ENCODE assay signal across 8 cellular contexts in genomic region chr2:70087703-70088507, GRCh38. TPM values are rescaled to one million over a fixed set of nuclear protein-coding genes. Genes with fewer than 3 reads are reported as not detected.
DNase-seq lines count a peak whose midpoint lies in the region; ATAC-seq, FAIRE-seq and TF ChIP-seq lines count a peak whose summit lies in the region.

No MANE protein-coding gene starts in this region.

- H3K27ac ChIP-seq in KOPT-K1 (ENCODE audit: low read depth, low read length, poor library complexity, severe bottlenecking) = peak overlapping the region; percentile 100
- peak overlapping the region; percentile 96 for H3K27ac ChIP-seq in H1 (ENCODE audit: low read depth, low read length)
- H3K27ac ChIP-seq in mesodermal cell (ENCODE audit: low read depth, low read length, severe bottlenecking) = peak overlapping the region; percentile 100

- H3K79me2 ChIP-seq in H1 (ENCODE audit: control insufficient read depth in 1 of 2, insufficient read depth in 2 of 2, low read length in 2 of 2) = peaks cover 7 to 32% of the 10 kb centered on the region in 2 experiments

- H3K18ac ChIP-seq in H1 (ENCODE audit: extremely low read depth, low read length) = peak overlapping the region; percentile 97

- no peak overlapping the region for H2BK120ac ChIP-seq in H1 (replicated peaks; ENCODE audit: low read depth, low read length)

- H3K9me3 ChIP-seq in KOPT-K1 (ENCODE audit: insufficient read depth, low read length, poor library complexity, severe bottlenecking) (no peaks in the 10 kb centered on the region), H1 (ENCODE audit: insufficient read depth in 2 of 2, low read depth in 1 of 2, low read length in 1 of 2) (no peaks in the 10 kb centered on the region), mesodermal cell (ENCODE audit: control insufficient read depth, low read length) (no peaks in the 10 kb centered on the region)

- TF ChIP-seq POLR2A in H1 (IDR thresholded peaks at IDR 0.05; ENCODE audit: control extremely low read depth in 1 of 2, low read depth in 2 of 2, low read length in 2 of 2) = peak; percentile 25 to 92

- peak overlapping the region; percentile 89 for H2BK12ac ChIP-seq in H1 (ENCODE audit: low read depth, low read length)

- H3K4me1 ChIP-seq in H1 (replicated peaks in 1 of 4; ENCODE audit: control insufficient read depth in 3 of 4, insufficient read depth in 4 of 4, low read length in 3 of 4) (peaks cover 6 to 18% (median 15%) of the 10 kb centered on the region in 4 experiments; a peak in 5 of 7 replicates), mesodermal cell (ENCODE audit: control insufficient read depth, insufficient read depth, low read length, poor library complexity, severe bottlenecking) (peaks cover 18% of the 10 kb centered on the region)

- peak overlapping the region; percentile 61 for H4K91ac ChIP-seq in H1 (replicated peaks; ENCODE audit: insufficient read length, low read length)

- H3K4me2 ChIP-seq in H1 (ENCODE audit: insufficient read depth in 1 of 2, low read depth in 2 of 2, low read length in 2 of 2) = peak overlapping the region; percentile 83 to 94

- H2AFZ ChIP-seq in H1 (ENCODE audit: low read length) = no peak overlapping the region

- H3K27me3 ChIP-seq in H1 (replicated peaks in 1 of 4; ENCODE audit: control insufficient read depth in 3 of 4, extremely low read depth in 1 of 4, insufficient read depth in 3 of 4, low read length in 3 of 4) = no peaks in the 10 kb centered on the region

- H3K14ac ChIP-seq in H1 (ENCODE audit: insufficient read length) = peak overlapping the region; percentile 33

- 1% methylated on average over 54 of the region's 54 CpGs; no CpG with 5 or more reads in 1 of the 2 experiments for WGBS in H1 (ENCODE audit: extremely low coverage in 1 of 2, insufficient coverage in 1 of 2, insufficient read length in 1 of 2, insufficient replicate concordance in 2 of 2, low coverage in 1 of 2, low lambda C conversion rate in 2 of 2, missing lambda C conversion rate in 1 of 2), 2 experiments
- WGBS in mesodermal cell (ENCODE audit: insufficient coverage in 2 of 2), 2 experiments = 0% methylated on average over 40 to 44 of the region's 54 CpGs

- H2AK5ac ChIP-seq in H1 (ENCODE audit: low read depth, low read length) = peak overlapping the region; percentile 92

- POLR2A ChIA-PET in H1 (lab: Charles Lee; ENCODE audit: partially characterized antibody) = interaction anchor here (0.8 to 32.2 kb wide), 15 partner anchors 9 to 209 kb away, joined by 3 to 1553 read pairs (median 3); partner anchors contain the start of genes C2orf42 and MXD1

- H4K20me1 ChIP-seq in H1 (replicated peaks in 1 of 2; ENCODE audit: control insufficient read depth in 1 of 2, insufficient read depth in 2 of 2, low read length in 2 of 2) = peaks cover 1 to 2% of the 10 kb centered on the region in 2 experiments

- H3K79me1 ChIP-seq in H1 (ENCODE audit: low read depth, low read length) = no peaks in the 10 kb centered on the region

- peak overlapping the region; percentile 82 for H4K5ac ChIP-seq in H1 (ENCODE audit: insufficient read length, low read depth, low read length)

- peak overlapping the region; percentile 62 for H3K56ac ChIP-seq in H1 (replicated peaks; ENCODE audit: insufficient read length, low read depth, low read length)

- no peak overlapping the region; the same call in 1 of the 2 replicates for H2BK15ac ChIP-seq in H1 (ENCODE audit: low read length)

- peak overlapping the region; percentile 87 for H3K4ac ChIP-seq in H1 (replicated peaks; ENCODE audit: insufficient read length, low read depth, low read length)

- FAIRE-seq in H1 (lab: Jason Lieb, UNC) = no peak

- CTCF ChIA-PET in H1 (lab: Charles Lee; ENCODE audit: partially characterized antibody) = interaction anchor here (0.9 to 2.6 kb wide), 9 partner anchors 17 to 175 kb away, joined by 3 to 14 read pairs (median 5); partner anchors contain the start of gene MXD1

- no peak overlapping the region for H3K23ac ChIP-seq in H1 (ENCODE audit: insufficient read length)

- H3K4me3 ChIP-seq in H1 (ENCODE audit: extremely low read depth in 1 of 4, insufficient read depth in 2 of 4, low read depth in 3 of 4, low read length in 4 of 4) = peak overlapping the region; percentile 72 to 99 (median 98)
- peak overlapping the region; percentile 96 for H3K4me3 ChIP-seq in mesodermal cell (ENCODE audit: extremely low read depth, insufficient read depth, low read length, poor library complexity, severe bottlenecking)

- peaks cover 8% of the 10 kb centered on the region for H3K23me2 ChIP-seq in H1 (ENCODE audit: low read depth, low read length)

- ATAC-seq in stimulated activated naive CD8-positive, alpha-beta T cell treated with anti-CD3 and anti-CD28 coated beads, Interleukin-15, Interleukin-2, amounts not matched to agents 100 U/mL and 50 U/mL, for 24 hours = no peak
- no peak for ATAC-seq in HG03095 (IDR thresholded peaks at IDR 0.05; ENCODE audit: unreplicated experiment)

- peak overlapping the region; percentile 84 to 100 (median 96) for H3K9ac ChIP-seq in H1 (replicated peaks in 1 of 4; ENCODE audit: extremely low read depth in 1 of 4, low read depth in 3 of 4, low read length in 3 of 4)

- TF ChIP-seq CTCF in H1 (IDR thresholded peaks at IDR 0.05; ENCODE audit: control extremely low read depth in 1 of 3, insufficient read depth in 1 of 3, low read depth in 1 of 3, low read length in 3 of 3) = no peak

- peak in 1 of 2 experiments; percentile 14; a peak in 2 of 4 replicates for TF ChIP-seq RAD21 in H1 (IDR thresholded peaks at IDR 0.05 in 1 of 2, conservative IDR thresholded peaks at IDR 0.05 in 1 of 2; ENCODE audit: low read depth in 2 of 2, low read length in 2 of 2)

- peak; percentile 64 for DNase-seq in GM03348 (ENCODE audit: low spot score)
- DNase-seq in activated CD4-positive, alpha-beta T cell treated with anti-CD3 and anti-CD28 coated beads, Interleukin-2, amount 50 U/mL, for 24 hours (ENCODE audit: low read depth in 1 of 2, low spot score in 1 of 2) = peak; percentile 41 to 44
- peak in 1 of 2 experiments; percentile 60 for DNase-seq in H1 (ENCODE audit: low read depth in 1 of 2, low spot score in 2 of 2)
- peak; percentile 63 for DNase-seq in stimulated activated naive CD8-positive, alpha-beta T cell treated with anti-CD3 and anti-CD28 coated beads, Interleukin-15, Interleukin-2, amounts not matched to agents 100 U/mL and 50 U/mL, for 24 hours
- DNase-seq in effector CD4-positive, alpha-beta T cell = no peak

- no peak for TF ChIP-seq EP300 in H1 (IDR thresholded peaks at IDR 0.05; ENCODE audit: borderline replicate concordance in 1 of 2, low read depth in 2 of 2, low read length in 2 of 2)

- H4K8ac ChIP-seq in H1 (ENCODE audit: extremely low read depth, insufficient read depth, low read length) = peak overlapping the region; percentile 93

- peak overlapping the region; percentile 95 for H2BK5ac ChIP-seq in H1 (ENCODE audit: low read depth, low read length)

- H3K36me3 ChIP-seq in KOPT-K1 (ENCODE audit: insufficient read depth, low read length) (peaks cover 45% of the 10 kb centered on the region), H1 (ENCODE audit: control insufficient read depth in 2 of 4, insufficient read depth in 4 of 4, low read length in 3 of 4) (peaks cover 5 to 33% (median 10%) of the 10 kb centered on the region in 4 experiments; a peak in 7 of 8 replicates), mesodermal cell (ENCODE audit: control insufficient read depth, insufficient read depth, low read length) (peaks cover 35% of the 10 kb centered on the region)

- no peak overlapping the region for H2BK20ac ChIP-seq in H1 (ENCODE audit: low read length)

TF ChIP-seq in H1, 55 proteins besides CTCF, POLR2A, EP300 and RAD21 (continues in another document):
- TF ChIP-seq ATF3 (IDR thresholded peaks at IDR 0.05; ENCODE audit: insufficient read depth, low read depth, low read length) = no peak
- TF ChIP-seq SIN3A (conservative IDR thresholded peaks at IDR 0.05 in 1 of 2, IDR thresholded peaks at IDR 0.05 in 1 of 2; ENCODE audit: low read depth in 1 of 2, low read length in 2 of 2) = peak; percentile 75 to 84; a peak in 3 of 4 replicates
- 0 out of 2 replicates have a peak, but pooled peaks have one; percentile 21 for TF ChIP-seq SP4 (IDR thresholded peaks at IDR 0.05; ENCODE audit: low read length)
- TF ChIP-seq SP2 (IDR thresholded peaks at IDR 0.05; ENCODE audit: low read length) = no peak
- peak; percentile 53; the same call in 1 of the 2 replicates for TF ChIP-seq MAFK (IDR thresholded peaks at IDR 0.05; ENCODE audit: low read depth, low read length)
- TF ChIP-seq SAP30 (IDR thresholded peaks at IDR 0.05; ENCODE audit: insufficient read depth, insufficient replicate concordance, low read length) = no peak
- 0 out of 2 replicates have a peak, but pooled peaks have one; percentile 18 for TF ChIP-seq YY1 (IDR thresholded peaks at IDR 0.05; ENCODE audit: low read depth, low read length)
- TF ChIP-seq MAX (IDR thresholded peaks at IDR 0.05) = 0 out of 2 replicates have a peak, but pooled peaks have one; percentile 3
- TF ChIP-seq RXRA (IDR thresholded peaks at IDR 0.05; ENCODE audit: insufficient read depth, low read depth, low read length) = no peak
- peak; percentile 21; the same call in 1 of the 2 replicates for TF ChIP-seq CHD1 (IDR thresholded peaks at IDR 0.05; ENCODE audit: low read depth, low read length)

RNA-seq across cellular contexts. Expression of gene PCBP1, which starts 0.6 kb away (rescaled TPM):
- 493 and 511 TPM in 2 replicates for total RNA-seq in H1 (2021; fragmentation: NEBNext Ultra II Directional; extraction: Animal tissue kit (Norgen Biotek cat#: 25700))
- polyA plus RNA-seq in H1 (2011; rRNA removed) = 279 and 316 TPM in 2 replicates
- polyA plus RNA-seq in H1 (2011; cell fraction: cytosol; rRNA removed) = 181 TPM
- polyA plus RNA-seq in H1 (2011; cell fraction: nucleus; rRNA removed) = 208 TPM
- 451 to 481 TPM (median 460 TPM) in 4 replicates for polyA plus RNA-seq in H1 (2012, experiment 1 of 2)
- 526 TPM for polyA plus RNA-seq in H1 (2012, experiment 2 of 2)
- 268 TPM for polyA plus RNA-seq in H1 (2013, experiment 1 of 2)
- 272 TPM for polyA plus RNA-seq in H1 (2013, experiment 2 of 2)
- 108 and 124 TPM in 2 replicates for polyA minus RNA-seq in H1 (2011; rRNA and poly(A)+ RNA removed)
- polyA minus RNA-seq in H1 (2011; cell fraction: cytosol; rRNA and poly(A)+ RNA removed) = 164 TPM
- 102 TPM for polyA minus RNA-seq in H1 (2011; cell fraction: nucleus; rRNA and poly(A)+ RNA removed)
- 305 TPM for polyA plus RNA-seq in mesodermal cell (2013, experiment 1 of 2)
- 286 TPM for polyA plus RNA-seq in mesodermal cell (2013, experiment 2 of 2)
